Comparison of ENCODE assay signal across 13 cellular contexts in genomic region chr1:109763646-109764415, GRCh38. TPM values are rescaled to one million over a fixed set of nuclear protein-coding genes. Genes with fewer than 3 reads are reported as not detected.
DNase-seq lines count a peak whose midpoint lies in the region; FAIRE-seq and TF ChIP-seq lines count a peak whose summit lies in the region.
"Had no signal": no experiment of that assay in that cellular context is flagged by ENCODE, and none has a peak within 500 bp of the region (broad histone marks: within the 10 kb centered on the region; RNA-seq: fewer than 3 reads in every experiment).

EPS8L3 (minus strand) TSS chr1:109763923; CDS start chr1:109761749, 2,174 bp downstream.

- H3K36me3 Mint-ChIP-seq in neural crest cell (ENCODE audit: low read depth), result no peaks in the 10 kb centered on the region
- H3K36me3 Mint-ChIP-seq: CD8-positive, alpha-beta T cell had no signal

- CTCF ChIA-PET in endothelial cell of umbilical vein (lab: Charles Lee), result interaction anchor here (0.7 to 1.3 kb wide), 4 partner anchors 23 to 218 kb away, joined by 3 to 4 read pairs (median 3); partner anchors contain the start of gene GSTM3

- H3K27me3 ChIP-seq in ACC112 (ENCODE audit: insufficient read depth, low read length) (no peaks in the 10 kb centered on the region), endothelial cell of umbilical vein (ENCODE audit: control insufficient read depth in 2 of 2, insufficient read depth in 2 of 2, low read length in 2 of 2) (no peaks in the 10 kb centered on the region)

- H3K9me3 Mint-ChIP-seq in neural crest cell, result no peaks in the 10 kb centered on the region
- H3K9me3 Mint-ChIP-seq: activated T-cell treated with anti-CD3 and anti-CD28 coated beads, Interleukin-2, amount 50 U/mL, for 4 hours; CD8-positive, alpha-beta T cell had no signal

- no TSS peak for BruUV-seq in endothelial cell of umbilical vein (replicated peaks; lab: Mats Ljungman, UMichigan)

- peak within 1 kb of the TSS; percentile 6 for H3K4me2 ChIP-seq in endothelial cell of umbilical vein (ENCODE audit: insufficient read depth, low read length)

- H3K27ac ChIP-seq in ACC112 (ENCODE audit: low read depth, low read length) (peak within 1 kb of the TSS; percentile 30; the same call in 1 of the 2 replicates), endothelial cell of umbilical vein (ENCODE audit: insufficient read depth, low read depth, low read length) (peak within 1 kb of the TSS; percentile 90)

- H3K4me3 ChIP-seq in ACC112 (ENCODE audit: low read depth, low read length) (no peak within 1 kb of the TSS), endothelial cell of umbilical vein (replicated peaks in 1 of 3; ENCODE audit: insufficient read depth in 1 of 3, low read depth in 1 of 3, low read length in 3 of 3) (no peak within 1 kb of the TSS)

- peak within 1 kb of the TSS; percentile 75 for H3K27ac Mint-ChIP-seq in neural crest cell (ENCODE audit: unreplicated experiment)
- H3K27ac Mint-ChIP-seq: CD8-positive, alpha-beta T cell had no signal

- H3K9ac ChIP-seq in endothelial cell of umbilical vein (replicated peaks; ENCODE audit: extremely low read depth, insufficient read depth, low read length), result no peak within 1 kb of the TSS

- H3K4me1 ChIP-seq in ACC112 (ENCODE audit: control insufficient read depth, insufficient read depth, low read length, unreplicated experiment), result peaks cover 5% of the 10 kb centered on the region
- peaks cover 14% of the 10 kb centered on the region for H3K4me1 ChIP-seq in endothelial cell of umbilical vein (ENCODE audit: control insufficient read depth, extremely low read depth, insufficient read depth, low read length)

- intact Hi-C loops in endothelial cell of umbilical vein (cut with micrococcal nuclease), result loop anchor here (2.0 to 10.0 kb wide), 3 partner anchors 23 to 279 kb away; partner anchors contain the start of genes ATXN7L2, GSTM2 and GSTM3

- dilution Hi-C loops in endothelial cell of umbilical vein (cut with MboI; ENCODE audit: extremely low pct_ligation_motif_present, low sequenced_read_pairs), result no loop called here

- H2AFZ ChIP-seq in ACC112 (ENCODE audit: low read length, unreplicated experiment) (no peak within 1 kb of the TSS), endothelial cell of umbilical vein (ENCODE audit: low read depth, low read length) (peak within 1 kb of the TSS; percentile 30)

- H3K4me1 Mint-ChIP-seq in neural crest cell, result no peaks in the 10 kb centered on the region

- peak; percentile 88 for DNase-seq in HuH-7 (ENCODE audit: low spot score)
- no peak for DNase-seq in endothelial cell of umbilical vein (ENCODE audit: low read depth, low spot score)
- DNase-seq in neural crest cell (ENCODE audit: low read depth, low spot score), result no peak
- no peak for DNase-seq in NCI-H1694 (lab: John Stamatoyannopoulos, UW)
- DNase-seq in NCI-H1048 (lab: John Stamatoyannopoulos, UW), result no peak
- no peak for DNase-seq in T-helper 1 cell
- DNase-seq in NCI-H1436 treated with DMSO at 0.1 percent for 48 hours (lab: John Stamatoyannopoulos, UW), result no peak
- DNase-seq: activated T-cell treated with anti-CD3 and anti-CD28 coated beads, Interleukin-2, amount 50 U/mL, for 4 hours; CD8-positive, alpha-beta T cell; NCI-H1092; stimulated activated CD4-positive, alpha-beta T cell treated with anti-CD3 and anti-CD28 coated beads, Interleukin-12 subunit alpha, Interleukin-12 subunit beta, amount 100 ng/mL, for 4 hours had no signal

- TF ChIP-seq POLR2A in endothelial cell of umbilical vein (IDR thresholded peaks at IDR 0.05; ENCODE audit: low read depth, low read length), result no peak

- TF ChIP-seq CTCF in endothelial cell of umbilical vein (IDR thresholded peaks at IDR 0.05; ENCODE audit: extremely low read depth in 1 of 2, insufficient read depth in 1 of 2, low read depth in 1 of 2, low read length in 2 of 2), result no peak
- TF ChIP-seq CTCF in neural crest cell (conservative IDR thresholded peaks at IDR 0.05), result no peak

- H3K79me2 ChIP-seq in ACC112 (ENCODE audit: control insufficient read depth, insufficient read depth, low read length, unreplicated experiment) (no peaks in the 10 kb centered on the region), endothelial cell of umbilical vein (ENCODE audit: control insufficient read depth, insufficient read depth, low read length) (no peaks in the 10 kb centered on the region)

- H4K20me1 ChIP-seq in endothelial cell of umbilical vein (replicated peaks; ENCODE audit: control insufficient read depth, extremely low read depth, insufficient read depth, low read length), result no peaks in the 10 kb centered on the region

- H3K36me3 ChIP-seq in ACC112 (ENCODE audit: insufficient read depth, low read length) (no peaks in the 10 kb centered on the region), endothelial cell of umbilical vein (ENCODE audit: control insufficient read depth in 2 of 2, extremely low read depth in 1 of 2, insufficient read depth in 2 of 2, low read length in 2 of 2) (no peaks in the 10 kb centered on the region)

- no peaks in the 10 kb centered on the region for H3K9me3 ChIP-seq in endothelial cell of umbilical vein (replicated peaks; ENCODE audit: control insufficient read depth, insufficient read depth, low read length)

- no peak for FAIRE-seq in endothelial cell of umbilical vein (lab: Jason Lieb, UNC)
- FAIRE-seq: colon had no signal

- no peaks in the 10 kb centered on the region for H3K27me3 Mint-ChIP-seq in neural crest cell (ENCODE audit: low read depth)

- no peak within 1 kb of the TSS for H3K4me3 Mint-ChIP-seq in neural crest cell
- H3K4me3 Mint-ChIP-seq: activated T-cell treated with anti-CD3 and anti-CD28 coated beads, Interleukin-2, amount 50 U/mL, for 4 hours; CD8-positive, alpha-beta T cell had no signal

- no peaks in the 10 kb centered on the region for H3K9me1 ChIP-seq in endothelial cell of umbilical vein (replicated peaks; ENCODE audit: control insufficient read depth, extremely low read depth, insufficient read depth, low read length)

- POLR2A ChIA-PET in endothelial cell of umbilical vein (lab: Charles Lee), result interaction anchor here (0.6 kb wide), 2 partner anchors 24 to 140 kb away, joined by 3 read pairs; no protein-coding TSS in a partner anchor

TF ChIP-seq in endothelial cell of umbilical vein, 7 proteins besides CTCF, POLR2A, EP300 and RAD21:
- TF ChIP-seq MYC (IDR thresholded peaks at IDR 0.05; ENCODE audit: low read depth, low read length) (no peak), EZH2 (IDR thresholded peaks at IDR 0.05; ENCODE audit: borderline replicate concordance, low read depth, low read length, severe bottlenecking) (no peak), POLR2AphosphoS5 (IDR thresholded peaks at IDR 0.05; ENCODE audit: insufficient read depth, low read depth, low read length) (no peak), JUN (IDR thresholded peaks at IDR 0.05; ENCODE audit: borderline replicate concordance, insufficient read depth, insufficient read length, low read depth) (no peak), FOS (IDR thresholded peaks at IDR 0.05; ENCODE audit: borderline replicate concordance, insufficient read depth, low read length) (no peak), GATA2 (IDR thresholded peaks at IDR 0.05; ENCODE audit: insufficient read depth, insufficient read length, low read depth, low read length) (no peak), MAX (IDR thresholded peaks at IDR 0.05; ENCODE audit: insufficient read depth, insufficient read length) (no peak)

RNA-seq across cellular contexts. Expression of gene EPS8L3, which starts in this region (rescaled TPM):
- total RNA-seq in endothelial cell of umbilical vein (not detected in 2 replicates), neural crest cell (not detected in 2 replicates)
- not detected in 2 replicates for polyA plus RNA-seq in endothelial cell of umbilical vein
- not detected in 2 replicates for polyA plus RNA-seq in endothelial cell of umbilical vein (2011; cell fraction: cytosol; rRNA removed)
- polyA plus RNA-seq in endothelial cell of umbilical vein (2011; cell fraction: nucleus; rRNA removed), result 0.10 and 0.53 TPM in 2 replicates
- polyA plus RNA-seq in endothelial cell of umbilical vein (2012), result not detected in 2 replicates
- polyA minus RNA-seq in endothelial cell of umbilical vein, result not detected in 2 replicates
- polyA minus RNA-seq in endothelial cell of umbilical vein (2011; cell fraction: cytosol; rRNA and poly(A)+ RNA removed), result not detected
- polyA minus RNA-seq in endothelial cell of umbilical vein (2011; cell fraction: nucleus; rRNA and poly(A)+ RNA removed), result not detected in 2 replicates
- total RNA-seq: activated T-cell treated with anti-CD3 and anti-CD28 coated beads, Interleukin-2, amount 50 U/mL, for 4 hours; CD8-positive, alpha-beta T cell had no signal
